Comparison of ENCODE assay signal across 8 cellular contexts in the genomic region with DNA sequence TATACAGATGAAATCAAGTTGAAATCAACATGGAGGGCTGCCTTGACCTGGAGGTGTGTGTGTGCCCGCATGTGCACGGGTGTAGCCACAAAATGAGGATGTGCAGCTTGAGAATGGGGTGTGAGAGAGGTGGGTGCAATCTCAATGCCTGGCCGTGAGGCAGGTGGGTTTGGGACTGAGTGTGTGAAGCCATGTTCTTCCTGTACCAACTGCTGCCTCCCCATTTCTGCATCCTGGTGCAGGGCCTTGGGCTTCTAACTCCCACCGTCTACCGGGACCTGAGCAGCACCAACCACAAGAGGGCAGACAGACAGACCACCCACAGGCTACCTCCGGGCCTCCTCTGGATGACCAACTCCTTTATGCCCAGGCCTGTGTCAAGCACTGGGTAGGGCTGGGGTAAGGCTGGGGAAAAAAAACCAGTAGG.
A peak's percentile ranks its signal among the peaks of the same experiment; 100 is the strongest.
DNase-seq lines count a peak whose midpoint lies in the region; ATAC-seq, FAIRE-seq and TF ChIP-seq lines count a peak whose summit lies in the region.

No MANE protein-coding gene starts in this region.

- intact Hi-C loops in activated T-helper 1 cell treated with anti-CD3 and anti-CD28 coated beads, Interleukin-12 subunit alpha, Interleukin-12 subunit beta, Interleukin-2, Interleukin-4 antibody, amounts not matched to agents 30 ng/mL and 10 ng/mL and 1 ng/mL, durations not matched to agents 14 hours and 24 hours and 36 hours (cut with micrococcal nuclease), result loop anchor here (2.0 to 5.0 kb wide), 5 partner anchors 25 to 547 kb away; no protein-coding TSS in a partner anchor

- peak overlapping the region; percentile 16 for H3K4me3 Mint-ChIP-seq in activated T-helper 1 cell treated with anti-CD3 and anti-CD28 coated beads, Interleukin-12 subunit alpha, Interleukin-12 subunit beta, Interleukin-2, Interleukin-4 antibody, amounts not matched to agents 30 ng/mL and 10 ng/mL and 1 ng/mL, durations not matched to agents 14 hours and 24 hours and 36 hours
- H3K4me3 Mint-ChIP-seq in memory B cell, result no peak overlapping the region

- no peaks in the 10 kb centered on the region for H3K9me3 Mint-ChIP-seq in activated T-helper 1 cell treated with anti-CD3 and anti-CD28 coated beads, Interleukin-12 subunit alpha, Interleukin-12 subunit beta, Interleukin-2, Interleukin-4 antibody, amounts not matched to agents 30 ng/mL and 10 ng/mL and 1 ng/mL, durations not matched to agents 14 hours and 24 hours and 36 hours
- H3K9me3 Mint-ChIP-seq in memory B cell, result no peaks in the 10 kb centered on the region

- peak; percentile 15 for TF ChIP-seq CTCF in D721Med (IDR thresholded peaks at IDR 0.05; ENCODE audit: insufficient read depth, missing control alignments)
- TF ChIP-seq CTCF in HL-60 (IDR thresholded peaks at IDR 0.05; ENCODE audit: insufficient read depth, low read length), result no peak

- H3K27me3 Mint-ChIP-seq in activated T-helper 1 cell treated with anti-CD3 and anti-CD28 coated beads, Interleukin-12 subunit alpha, Interleukin-12 subunit beta, Interleukin-2, Interleukin-4 antibody, amounts not matched to agents 30 ng/mL and 10 ng/mL and 1 ng/mL, durations not matched to agents 14 hours and 24 hours and 36 hours (ENCODE audit: insufficient read depth), result peaks cover 47% of the 10 kb centered on the region
- H3K27me3 Mint-ChIP-seq in memory B cell, result no peaks in the 10 kb centered on the region

- no peaks in the 10 kb centered on the region for H3K27me3 ChIP-seq in HL-60 (ENCODE audit: insufficient read depth, poor library complexity, severe bottlenecking)

- no peak for FAIRE-seq in D721Med (lab: Jason Lieb, UNC)

- no peak overlapping the region for H3K27ac Mint-ChIP-seq in activated T-helper 1 cell treated with anti-CD3 and anti-CD28 coated beads, Interleukin-12 subunit alpha, Interleukin-12 subunit beta, Interleukin-2, Interleukin-4 antibody, amounts not matched to agents 30 ng/mL and 10 ng/mL and 1 ng/mL, durations not matched to agents 14 hours and 24 hours and 36 hours
- no peak overlapping the region for H3K27ac Mint-ChIP-seq in memory B cell

- no peak overlapping the region for H3K4me3 ChIP-seq in HL-60 (replicated peaks; ENCODE audit: insufficient read depth, low read length)

- peaks cover 2% of the 10 kb centered on the region for H3K36me3 Mint-ChIP-seq in activated T-helper 1 cell treated with anti-CD3 and anti-CD28 coated beads, Interleukin-12 subunit alpha, Interleukin-12 subunit beta, Interleukin-2, Interleukin-4 antibody, amounts not matched to agents 30 ng/mL and 10 ng/mL and 1 ng/mL, durations not matched to agents 14 hours and 24 hours and 36 hours (ENCODE audit: low read depth)
- no peaks in the 10 kb centered on the region for H3K36me3 Mint-ChIP-seq in memory B cell

- DNase-seq in D721Med (ENCODE audit: insufficient read length, low spot score) (peak; percentile 37), HL-60 (ENCODE audit: low read depth in 1 of 2, low spot score in 1 of 2) (peak in 1 of 2 experiments; percentile 12), memory B cell (ENCODE audit: low spot score in 2 of 2) (no peak)
- DNase-seq in activated T-helper 1 cell treated with anti-CD3 and anti-CD28 coated beads, Interleukin-12 subunit alpha, Interleukin-12 subunit beta, Interleukin-2, Interleukin-4 antibody, amounts not matched to agents 30 ng/mL and 10 ng/mL and 1 ng/mL, durations not matched to agents 14 hours and 24 hours and 36 hours (ENCODE audit: low spot score), result no peak

- H3K4me1 Mint-ChIP-seq in activated T-helper 1 cell treated with anti-CD3 and anti-CD28 coated beads, Interleukin-12 subunit alpha, Interleukin-12 subunit beta, Interleukin-2, Interleukin-4 antibody, amounts not matched to agents 30 ng/mL and 10 ng/mL and 1 ng/mL, durations not matched to agents 14 hours and 24 hours and 36 hours (ENCODE audit: low read depth), result peaks cover 37% of the 10 kb centered on the region
- H3K4me1 Mint-ChIP-seq in memory B cell, result peaks cover 49% of the 10 kb centered on the region

- peak overlapping the region; percentile 61 for H3K27ac ChIP-seq in HL-60 (replicated peaks)

- peak; percentile 54 for ATAC-seq in memory B cell (ENCODE audit: low read depth)
- ATAC-seq in HG03097 (IDR thresholded peaks at IDR 0.05; ENCODE audit: low FRiP score, unreplicated experiment), result no peak
- no peak for ATAC-seq in esophagus mucosa
- ATAC-seq in HG02973 (IDR thresholded peaks at IDR 0.05; ENCODE audit: unreplicated experiment), result no peak
- no peak for ATAC-seq in HG02981 (IDR thresholded peaks at IDR 0.05; ENCODE audit: unreplicated experiment)
